8 cellular contexts compared by ENCODE assay signal in genomic region chr19:39532233-39533002, GRCh38. TPM values are rescaled to one million over a fixed set of nuclear protein-coding genes. Genes with fewer than 3 reads are reported as not detected.
A peak's percentile ranks its signal among the peaks of the same experiment; 100 is the strongest.
DNase-seq lines count a peak whose midpoint lies in the region; ATAC-seq and TF ChIP-seq lines count a peak whose summit lies in the region.

Gene EID2B (minus strand): TSS chr19:39532852. CDS start chr19:39532802, 50 bp downstream.

- ATAC-seq in HG02610 (IDR thresholded peaks at IDR 0.05; ENCODE audit: unreplicated experiment) = peak; percentile 79
- ATAC-seq in activated naive CD4-positive, alpha-beta T cell treated with anti-CD3 and anti-CD28 coated beads, Interleukin-2, amount 50 U/mL, for 72 hours = peak; percentile 92 to 94

- no peaks in the 10 kb centered on the region for H3K9me3 Mint-ChIP-seq in activated naive CD4-positive, alpha-beta T cell treated with anti-CD3 and anti-CD28 coated beads, Interleukin-2, amount 50 U/mL, for 72 hours
- H3K9me3 Mint-ChIP-seq in osteocyte (ENCODE audit: unreplicated experiment) = no peaks in the 10 kb centered on the region

- intact Hi-C loops in head of caudate nucleus (cut with DNase I) = loop anchor here (2.0 to 5.0 kb wide), 2 partner anchors 58 to 135 kb away; no protein-coding TSS in a partner anchor

- peak; percentile 100 for TF ChIP-seq CTCF in GM12864 (IDR thresholded peaks at IDR 0.05; ENCODE audit: low read depth, low read length, missing control alignments)
- TF ChIP-seq CTCF in osteocyte (IDR thresholded peaks at IDR 0.05) = peak; percentile 94

- H3K27me3 ChIP-seq in thymus (ENCODE audit: control insufficient read depth, insufficient read depth) = no peaks in the 10 kb centered on the region

- peak within 1 kb of the TSS; percentile 86 for H3K4me3 ChIP-seq in GM12864 (ENCODE audit: low read depth, low read length)
- peak within 1 kb of the TSS; percentile 94 for H3K4me3 ChIP-seq in SK-N-MC
- H3K4me3 ChIP-seq in thymus (ENCODE audit: low read length) = peak within 1 kb of the TSS; percentile 79

- H3K4me1 ChIP-seq in thymus (ENCODE audit: control insufficient read depth, insufficient read depth, low read length) = peaks cover 4% of the 10 kb centered on the region

- no peaks in the 10 kb centered on the region for H3K27me3 Mint-ChIP-seq in osteocyte (ENCODE audit: unreplicated experiment)

- H3K4me1 Mint-ChIP-seq in osteocyte (ENCODE audit: unreplicated experiment) = peaks cover 18% of the 10 kb centered on the region

- H3K9me3 ChIP-seq in SK-N-MC (ENCODE audit: low read depth, low read length) (no peaks in the 10 kb centered on the region), thymus (ENCODE audit: control insufficient read depth) (no peaks in the 10 kb centered on the region)

- H3K36me3 ChIP-seq in SK-N-MC (ENCODE audit: insufficient read depth, low read length) = no peaks in the 10 kb centered on the region
- H3K36me3 ChIP-seq in thymus (ENCODE audit: control insufficient read depth, insufficient read depth) = no peaks in the 10 kb centered on the region

- under 1% methylated on average over 65 of the region's 65 CpGs for WGBS in thymus

- H3K27ac Mint-ChIP-seq in activated naive CD4-positive, alpha-beta T cell treated with anti-CD3 and anti-CD28 coated beads, Interleukin-2, amount 50 U/mL, for 72 hours = peak within 1 kb of the TSS; percentile 92
- peak within 1 kb of the TSS; percentile 86 for H3K27ac Mint-ChIP-seq in osteocyte (ENCODE audit: unreplicated experiment)

- no peaks in the 10 kb centered on the region for H3K36me3 Mint-ChIP-seq in activated naive CD4-positive, alpha-beta T cell treated with anti-CD3 and anti-CD28 coated beads, Interleukin-2, amount 50 U/mL, for 72 hours
- H3K36me3 Mint-ChIP-seq in osteocyte (ENCODE audit: unreplicated experiment) = peaks cover 4% of the 10 kb centered on the region

- no peak within 1 kb of the TSS for H3K27ac ChIP-seq in SK-N-MC
- peak within 1 kb of the TSS; percentile 38 for H3K27ac ChIP-seq in thymus (ENCODE audit: low read depth)

- H3K4me3 Mint-ChIP-seq in osteocyte (ENCODE audit: unreplicated experiment) = peak within 1 kb of the TSS; percentile 90

- peak; percentile 90 for DNase-seq in GM12864 (ENCODE audit: low read depth)
- DNase-seq in NCI-H1048 (lab: John Stamatoyannopoulos, UW) = peak; percentile 94
- DNase-seq in SK-N-MC (ENCODE audit: low read depth, low spot score) = peak; percentile 90
- DNase-seq in activated naive CD4-positive, alpha-beta T cell treated with anti-CD3 and anti-CD28 coated beads, Interleukin-2, amount 50 U/mL, for 72 hours (ENCODE audit: low spot score in 2 of 2) = peak; percentile 94 to 98
- peak; percentile 83 to 97 (median 93) for DNase-seq in head of caudate nucleus
- peak; percentile 98 for DNase-seq in osteocyte (ENCODE audit: extremely low spot score, unreplicated experiment)

- peak within 1 kb of the TSS; percentile 87 for H3K9ac ChIP-seq in SK-N-MC (ENCODE audit: insufficient read length)

RNA-seq across cellular contexts. Expression of gene EID2B, which starts in this region (rescaled TPM):
- total RNA-seq in activated naive CD4-positive, alpha-beta T cell treated with anti-CD3 and anti-CD28 coated beads, Interleukin-2, amount 50 U/mL, for 72 hours = 1 to 10 TPM; 3.0 to 4.6 TPM
- total RNA-seq in osteocyte = 3.6 and 4.0 TPM in 2 replicates
- polyA plus RNA-seq in thymus = 10.6 TPM
